ENCODE assay signal across 25 cellular contexts in the genomic region with DNA sequence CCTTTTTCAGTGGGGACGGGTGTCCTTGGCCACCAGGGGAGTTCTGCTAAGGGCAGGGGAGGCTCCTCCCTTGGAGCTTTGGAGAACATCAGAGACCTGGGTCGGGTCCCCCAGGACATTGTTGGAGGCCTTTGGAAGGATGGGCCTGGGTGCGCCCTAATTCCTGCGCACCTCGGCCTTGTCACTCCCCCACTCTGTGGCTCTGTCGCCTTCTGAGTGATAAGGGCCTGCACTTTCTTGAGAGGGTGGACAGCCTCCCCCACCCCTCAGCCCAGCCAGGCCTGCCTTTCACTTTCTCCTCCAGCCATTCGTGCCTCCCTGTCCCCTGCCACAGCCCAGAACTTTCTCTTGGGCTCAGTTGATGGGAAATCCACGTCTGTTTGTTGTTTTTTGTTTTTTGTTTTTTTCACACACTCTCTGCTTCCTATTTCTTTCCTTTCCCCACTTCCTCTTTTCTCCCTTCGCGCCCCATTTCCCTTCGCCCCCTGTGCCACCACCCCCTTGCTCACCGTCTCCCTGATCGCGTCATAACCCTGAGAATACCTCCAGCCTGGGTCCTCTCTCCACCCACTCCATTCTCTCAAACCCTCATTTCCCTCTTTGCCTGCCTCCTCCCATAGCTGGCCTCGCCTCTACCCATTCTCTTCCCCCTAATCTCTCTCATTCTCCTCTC.
DNase-seq lines count a peak whose midpoint lies in the region; ATAC-seq and TF ChIP-seq lines count a peak whose summit lies in the region.
"Had no signal": no experiment of that assay in that cellular context is flagged by ENCODE, and none has a peak within 500 bp of the region (broad histone marks: within the 10 kb centered on the region; RNA-seq: fewer than 3 reads in every experiment).

No MANE protein-coding gene starts in this region.

- no peak for TF ChIP-seq CTCF in endothelial cell (IDR thresholded peaks at IDR 0.05; ENCODE audit: unreplicated experiment)
- no peak for TF ChIP-seq CTCF in mesothelial cell of epicardium (IDR thresholded peaks at IDR 0.05; ENCODE audit: unreplicated experiment)
- no peak for TF ChIP-seq CTCF in thyroid gland (IDR thresholded peaks at IDR 0.05)
- TF ChIP-seq CTCF in right lobe of liver (IDR thresholded peaks at IDR 0.05) = no peak

- H3K36me3 ChIP-seq in BLaER1 treated with 17β-estradiol and CSF1 and Interleukin-3, amounts not matched to agents 10 nM and 100 nM = no peaks in the 10 kb centered on the region
- H3K36me3 ChIP-seq in thyroid gland = no peaks in the 10 kb centered on the region
- H3K36me3 ChIP-seq in right lobe of liver = no peaks in the 10 kb centered on the region
- H3K36me3 ChIP-seq: suprapubic skin had no signal

- H3K36me3 Mint-ChIP-seq in endothelial cell (ENCODE audit: low read depth, unreplicated experiment) = no peaks in the 10 kb centered on the region
- H3K36me3 Mint-ChIP-seq in mesothelial cell of epicardium = no peaks in the 10 kb centered on the region
- H3K36me3 Mint-ChIP-seq: natural killer cell had no signal

- H3K9me3 Mint-ChIP-seq in endothelial cell (ENCODE audit: unreplicated experiment) (no peaks in the 10 kb centered on the region), mesothelial cell of epicardium (no peaks in the 10 kb centered on the region)
- H3K9me3 Mint-ChIP-seq: activated T-cell treated with anti-CD3 and anti-CD28 coated beads, Interleukin-2, amount 50 U/mL, for 4 hours; CD4-positive, alpha-beta T cell; natural killer cell had no signal

- H3K27ac Mint-ChIP-seq in endothelial cell (ENCODE audit: unreplicated experiment) (no peak overlapping the region), mesothelial cell of epicardium (no peak overlapping the region)
- H3K27ac Mint-ChIP-seq: CD4-positive, alpha-beta T cell; natural killer cell had no signal

- 55 to 56% methylated on average over 15 of the region's 15 CpGs for WGBS in thyroid gland, 2 donors
- 14% methylated on average over 12 of the region's 15 CpGs for WGBS in right lobe of liver (ENCODE audit: insufficient coverage, low coverage, low lambda C conversion rate, missing lambda C conversion rate)

- no peaks in the 10 kb centered on the region for H3K9me3 ChIP-seq in BLaER1 treated with 17β-estradiol and CSF1 and Interleukin-3, amounts not matched to agents 10 nM and 100 nM (replicated peaks in 1 of 11)
- no peaks in the 10 kb centered on the region for H3K9me3 ChIP-seq in thyroid gland
- H3K9me3 ChIP-seq in right lobe of liver = no peaks in the 10 kb centered on the region
- H3K9me3 ChIP-seq: suprapubic skin had no signal

- peaks cover 60 to 75% (median 69%) of the 10 kb centered on the region in 11 experiments for H3K27me3 ChIP-seq in BLaER1 treated with 17β-estradiol and CSF1 and Interleukin-3, amounts not matched to agents 10 nM and 100 nM
- H3K27me3 ChIP-seq in thyroid gland = peaks cover 12% of the 10 kb centered on the region
- no peaks in the 10 kb centered on the region for H3K27me3 ChIP-seq in right lobe of liver

- H3K4me1 ChIP-seq in BLaER1 treated with 17β-estradiol and CSF1 and Interleukin-3, amounts not matched to agents 10 nM and 100 nM = peaks cover 16 to 45% (median 32%) of the 10 kb centered on the region in 10 experiments
- H3K4me1 ChIP-seq in thyroid gland = no peaks in the 10 kb centered on the region
- H3K4me1 ChIP-seq in right lobe of liver = no peaks in the 10 kb centered on the region

- intact Hi-C loops in thyroid gland (cut with DNase I) (no loop called here), right lobe of liver (cut with DNase I) (no loop called here)

- H3K27me3 Mint-ChIP-seq in endothelial cell (ENCODE audit: unreplicated experiment) (peaks cover 25% of the 10 kb centered on the region), mesothelial cell of epicardium (ENCODE audit: low read depth) (peaks cover 77% of the 10 kb centered on the region)

- TF ChIP-seq POLR2A in thyroid gland (IDR thresholded peaks at IDR 0.05) = no peak
- no peak for TF ChIP-seq POLR2A in right lobe of liver (IDR thresholded peaks at IDR 0.05)

- peak overlapping the region; percentile 88 to 99 (median 95) for H3K4me2 ChIP-seq in BLaER1 treated with 17β-estradiol and CSF1 and Interleukin-3, amounts not matched to agents 10 nM and 100 nM

- peak overlapping the region in 9 of 10 experiments; percentile 31 to 66 (median 55); a peak in 15 of 20 replicates for H3K4me3 ChIP-seq in BLaER1 treated with 17β-estradiol and CSF1 and Interleukin-3, amounts not matched to agents 10 nM and 100 nM
- no peak overlapping the region for H3K4me3 ChIP-seq in thyroid gland (replicated peaks in 1 of 3)
- H3K4me3 ChIP-seq in right lobe of liver = no peak overlapping the region

- H3K27ac ChIP-seq in BLaER1 treated with 17β-estradiol and CSF1 and Interleukin-3, amounts not matched to agents 10 nM and 100 nM = no peak overlapping the region
- H3K27ac ChIP-seq in thyroid gland (no peak overlapping the region), right lobe of liver (no peak overlapping the region)
- H3K27ac ChIP-seq: suprapubic skin had no signal

- ATAC-seq in GM21381 (IDR thresholded peaks at IDR 0.05; ENCODE audit: unreplicated experiment) (no peak), right lobe of liver (no peak)
- ATAC-seq: activated CD4-positive, CD25-positive, alpha-beta regulatory T cell treated with anti-CD3 and anti-CD28 coated beads, Interleukin-2, amount 50 U/mL, for 24 hours; activated T-cell treated with anti-CD3 and anti-CD28 coated beads, Interleukin-2, amount 50 U/mL, for 4 hours; natural killer cell had no signal

- H3K9ac ChIP-seq in BLaER1 treated with 17β-estradiol and CSF1 and Interleukin-3, amounts not matched to agents 10 nM and 100 nM = peak overlapping the region in 5 of 11 experiments; percentile 48 to 71 (median 50); a peak in 7 of 22 replicates

- DNase-seq in NAMALWA (ENCODE audit: low spot score) = peak; percentile 15
- DNase-seq in endothelial cell (ENCODE audit: low spot score) = no peak
- DNase-seq in mesothelial cell of epicardium (ENCODE audit: low spot score in 2 of 2, unreplicated experiment in 2 of 2) = no peak
- no peak for DNase-seq in COLO829 (ENCODE audit: low spot score)
- no peak for DNase-seq in thyroid gland
- no peak for DNase-seq in right lobe of liver
- DNase-seq: ACHN; activated naive CD4-positive, alpha-beta T cell treated with anti-CD3 and anti-CD28 coated beads, Interleukin-2, amount 50 U/mL, for 16 hours; activated T-cell treated with anti-CD3 and anti-CD28 coated beads, Interleukin-2, amount 50 U/mL, for 4 hours; CD4-positive, alpha-beta T cell; DMS53; head of caudate nucleus; Karpas-422; kidney glomerular epithelial cell; mammary epithelial cell; natural killer cell; NCI-H1105; NCI-H510A treated with DMSO at 0.1 percent for 48 hours; SHP77; stimulated activated CD4-positive, alpha-beta T cell treated with anti-CD3 and anti-CD28 coated beads, Interleukin-12 subunit alpha, Interleukin-12 subunit beta, amount 100 ng/mL, for 4 hours; stimulated activated CD8-positive, alpha-beta memory T cell treated with anti-CD3 and anti-CD28 coated beads, Interleukin-4, amount 100 ng/mL, for 48 hours had no signal

- H3K4me3 Mint-ChIP-seq in endothelial cell (ENCODE audit: unreplicated experiment) = peak overlapping the region; percentile 84
- peak overlapping the region; percentile 56 for H3K4me3 Mint-ChIP-seq in mesothelial cell of epicardium
- H3K4me3 Mint-ChIP-seq: activated T-cell treated with anti-CD3 and anti-CD28 coated beads, Interleukin-2, amount 50 U/mL, for 4 hours; CD4-positive, alpha-beta T cell; natural killer cell had no signal

- H4K20me1 ChIP-seq in BLaER1 treated with 17β-estradiol and CSF1 and Interleukin-3, amounts not matched to agents 10 nM and 100 nM = peaks cover 0 to 51% (median 31%) of the 10 kb centered on the region in 11 experiments; a peak in 15 of 22 replicates

- H3K4me1 Mint-ChIP-seq in endothelial cell (ENCODE audit: unreplicated experiment) (peaks cover 10% of the 10 kb centered on the region), mesothelial cell of epicardium (peaks cover 10% of the 10 kb centered on the region)

Comparison
In these comparisons a context has a peak if more than half of its experiments do, and no peak if none do; other contexts are left out.
1. H3K4me3 ChIP-seq: peak in BLaER1 treated with 17β-estradiol and CSF1 and Interleukin-3, amounts not matched to agents 10 nM and 100 nM (9 of 10); none in thyroid gland (0 of 3) and right lobe of liver (0 of 3).